In the genomic region with DNA sequence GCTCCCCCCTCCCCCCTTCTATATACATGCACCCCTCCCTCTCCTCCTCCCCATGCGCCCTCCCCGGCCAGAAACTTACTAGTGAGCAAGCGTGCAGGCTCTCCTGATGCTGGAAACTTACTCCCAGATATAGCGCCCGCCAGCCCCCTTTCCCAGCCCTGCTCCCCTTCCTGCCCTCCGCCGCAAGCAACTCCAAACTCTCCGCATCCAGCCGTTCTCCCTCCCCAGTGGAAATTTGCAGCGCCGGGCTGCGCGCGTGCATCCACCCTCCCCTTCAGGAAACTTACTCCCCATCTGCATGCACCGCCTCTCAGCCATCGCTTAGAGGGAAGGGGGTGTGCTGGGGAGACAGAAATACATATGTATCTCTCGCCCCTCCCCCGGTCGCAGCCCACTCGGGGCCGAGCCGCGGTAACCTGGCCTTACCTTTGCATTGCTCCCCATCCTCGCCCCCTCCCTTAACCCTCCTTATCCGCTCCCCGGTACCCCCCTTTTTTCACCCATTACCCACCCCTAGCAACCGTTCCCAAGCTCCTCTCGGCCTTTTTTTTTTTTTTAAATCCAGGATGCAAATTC, we compare ENCODE assay signal across 8 cellular contexts. TPM values are rescaled to one million over a fixed set of nuclear protein-coding genes. Genes with fewer than 3 reads are reported as not detected.
DNase-seq lines count a peak whose midpoint lies in the region; ATAC-seq, FAIRE-seq and TF ChIP-seq lines count a peak whose summit lies in the region.

A gene with protein sequence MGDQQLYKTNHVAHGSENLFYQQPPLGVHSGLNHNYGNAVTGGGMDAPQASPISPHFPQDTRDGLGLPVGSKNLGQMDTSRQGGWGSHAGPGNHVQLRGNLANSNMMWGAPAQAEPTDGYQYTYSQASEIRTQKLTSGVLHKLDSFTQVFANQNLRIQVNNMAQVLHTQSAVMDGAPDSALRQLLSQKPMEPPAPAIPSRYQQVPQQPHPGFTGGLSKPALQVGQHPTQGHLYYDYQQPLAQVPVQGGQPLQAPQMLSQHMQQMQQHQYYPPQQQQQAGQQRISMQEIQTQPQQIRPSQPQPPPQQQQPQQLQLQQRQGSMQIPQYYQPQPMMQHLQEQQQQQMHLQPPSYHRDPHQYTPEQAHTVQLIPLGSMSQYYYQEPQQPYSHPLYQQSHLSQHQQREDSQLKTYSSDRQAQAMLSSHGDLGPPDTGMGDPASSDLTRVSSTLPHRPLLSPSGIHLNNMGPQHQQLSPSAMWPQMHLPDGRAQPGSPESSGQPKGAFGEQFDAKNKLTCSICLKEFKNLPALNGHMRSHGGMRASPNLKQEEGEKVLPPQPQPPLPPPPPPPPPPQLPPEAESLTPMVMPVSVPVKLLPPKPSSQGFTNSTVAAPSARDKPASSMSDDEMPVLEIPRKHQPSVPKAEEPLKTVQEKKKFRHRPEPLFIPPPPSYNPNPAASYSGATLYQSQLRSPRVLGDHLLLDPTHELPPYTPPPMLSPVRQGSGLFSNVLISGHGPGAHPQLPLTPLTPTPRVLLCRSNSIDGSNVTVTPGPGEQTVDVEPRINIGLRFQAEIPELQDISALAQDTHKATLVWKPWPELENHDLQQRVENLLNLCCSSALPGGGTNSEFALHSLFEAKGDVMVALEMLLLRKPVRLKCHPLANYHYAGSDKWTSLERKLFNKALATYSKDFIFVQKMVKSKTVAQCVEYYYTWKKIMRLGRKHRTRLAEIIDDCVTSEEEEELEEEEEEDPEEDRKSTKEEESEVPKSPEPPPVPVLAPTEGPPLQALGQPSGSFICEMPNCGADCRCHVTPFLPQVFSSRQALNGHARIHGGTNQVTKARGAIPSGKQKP (N-terminal part only) (minus strand): TSS at position 332 of the 576 bp plus-strand sequence. CDS start 182,336 bp downstream, outside the sequence.

- H3K36me3 ChIP-seq in ES-I3 (ENCODE audit: insufficient read depth, low read length) (no peaks in the 10 kb centered on the region), endothelial cell of umbilical vein (ENCODE audit: control insufficient read depth in 2 of 2, extremely low read depth in 1 of 2, insufficient read depth in 2 of 2, low read length in 2 of 2) (no peaks in the 10 kb centered on the region)

- no peak within 1 kb of the TSS for H3K27ac ChIP-seq in endothelial cell of umbilical vein (ENCODE audit: insufficient read depth, low read depth, low read length)

- H3K27me3 ChIP-seq in endothelial cell of umbilical vein (ENCODE audit: control insufficient read depth in 2 of 2, insufficient read depth in 2 of 2, low read length in 2 of 2): peaks cover 11 to 34% of the 10 kb centered on the region in 2 experiments

- POLR2A ChIA-PET in endothelial cell of umbilical vein (lab: Charles Lee): interaction anchor here (0.6 kb wide), 2 partner anchors 55 to 639 kb away, joined by 5 to 8 read pairs; no protein-coding TSS in a partner anchor

- H3K27me3 Mint-ChIP-seq in mesothelial cell of epicardium (ENCODE audit: low read depth): no peaks in the 10 kb centered on the region
- H3K27me3 Mint-ChIP-seq in stimulated activated naive CD8-positive, alpha-beta T cell treated with anti-CD3 and anti-CD28 coated beads, Interleukin-15, amount 100 ng/mL, for 72 hours: peaks cover 15% of the 10 kb centered on the region

- peak within 1 kb of the TSS; percentile 95 for H3K4me3 Mint-ChIP-seq in mesothelial cell of epicardium
- peak within 1 kb of the TSS; percentile 91 to 99 for H3K4me3 Mint-ChIP-seq in stimulated activated naive CD8-positive, alpha-beta T cell treated with anti-CD3 and anti-CD28 coated beads, Interleukin-15, amount 100 ng/mL, for 72 hours

- DNase-seq in HS-5 (ENCODE audit: low read depth): peak; percentile 39
- peak; percentile 65 for DNase-seq in NCI-H82 treated with DMSO at 0.1 percent for 48 hours (lab: John Stamatoyannopoulos, UW; ENCODE audit: unreplicated experiment)
- peak; percentile 82 for DNase-seq in activated CD8-positive, alpha-beta memory T cell treated with anti-CD3 and anti-CD28 coated beads for 24 hours
- peak; percentile 30 for DNase-seq in endothelial cell of umbilical vein (ENCODE audit: low read depth, low spot score)
- DNase-seq in mesothelial cell of epicardium (ENCODE audit: low spot score in 2 of 2, unreplicated experiment in 2 of 2): peak; percentile 41 to 76
- peak; percentile 37 to 51 for DNase-seq in stimulated activated naive CD8-positive, alpha-beta T cell treated with anti-CD3 and anti-CD28 coated beads, Interleukin-15, amount 100 ng/mL, for 72 hours
- no peak for DNase-seq in superior temporal gyrus (ENCODE audit: extremely low spot score)

- peak within 1 kb of the TSS; percentile 82 for H3K4me2 ChIP-seq in endothelial cell of umbilical vein (ENCODE audit: insufficient read depth, low read length)

- peak within 1 kb of the TSS; percentile 71 to 89 (median 73) for H3K4me3 ChIP-seq in endothelial cell of umbilical vein (replicated peaks in 1 of 3; ENCODE audit: insufficient read depth in 1 of 3, low read depth in 1 of 3, low read length in 3 of 3)

- H3K79me2 ChIP-seq in endothelial cell of umbilical vein (ENCODE audit: control insufficient read depth, insufficient read depth, low read length): no peaks in the 10 kb centered on the region

- H3K36me3 Mint-ChIP-seq in mesothelial cell of epicardium: peaks cover 7% of the 10 kb centered on the region

- H3K27ac Mint-ChIP-seq in mesothelial cell of epicardium: peak within 1 kb of the TSS; percentile 95
- peak within 1 kb of the TSS; percentile 96 to 97 for H3K27ac Mint-ChIP-seq in stimulated activated naive CD8-positive, alpha-beta T cell treated with anti-CD3 and anti-CD28 coated beads, Interleukin-15, amount 100 ng/mL, for 72 hours

- dilution Hi-C loops in endothelial cell of umbilical vein (cut with MboI; ENCODE audit: extremely low pct_ligation_motif_present, low sequenced_read_pairs): no loop called here

- peak; percentile 47 for FAIRE-seq in endothelial cell of umbilical vein (lab: Jason Lieb, UNC)

- H3K9me1 ChIP-seq in endothelial cell of umbilical vein (replicated peaks; ENCODE audit: control insufficient read depth, extremely low read depth, insufficient read depth, low read length): no peaks in the 10 kb centered on the region

- no peak for TF ChIP-seq CTCF in endothelial cell of umbilical vein (IDR thresholded peaks at IDR 0.05; ENCODE audit: extremely low read depth in 1 of 2, insufficient read depth in 1 of 2, low read depth in 1 of 2, low read length in 2 of 2)
- TF ChIP-seq CTCF in mesothelial cell of epicardium (IDR thresholded peaks at IDR 0.05; ENCODE audit: unreplicated experiment): no peak

- no peaks in the 10 kb centered on the region for H4K20me1 ChIP-seq in endothelial cell of umbilical vein (replicated peaks; ENCODE audit: control insufficient read depth, extremely low read depth, insufficient read depth, low read length)

- CTCF ChIA-PET in endothelial cell of umbilical vein (lab: Charles Lee): interaction anchor here (0.6 to 2.4 kb wide), 5 partner anchors 19 to 96 kb away, joined by 3 to 18 read pairs (median 4); no protein-coding TSS in a partner anchor

- H3K4me1 ChIP-seq in ES-I3 (ENCODE audit: insufficient read depth, low read length) (peaks cover 17% of the 10 kb centered on the region), endothelial cell of umbilical vein (ENCODE audit: control insufficient read depth, extremely low read depth, insufficient read depth, low read length) (peaks cover 9% of the 10 kb centered on the region)

- H3K9me3 ChIP-seq in ES-I3 (ENCODE audit: control insufficient read depth, insufficient read depth, low read length) (no peaks in the 10 kb centered on the region), endothelial cell of umbilical vein (replicated peaks; ENCODE audit: control insufficient read depth, insufficient read depth, low read length) (no peaks in the 10 kb centered on the region)

- H3K9ac ChIP-seq in ES-I3 (ENCODE audit: low read depth, low read length) (peak within 1 kb of the TSS; percentile 96), endothelial cell of umbilical vein (replicated peaks; ENCODE audit: extremely low read depth, insufficient read depth, low read length) (no peak within 1 kb of the TSS)

- intact Hi-C loops in endothelial cell of umbilical vein (cut with micrococcal nuclease): loop anchor here (1.0 to 5.0 kb wide), 5 partner anchors 81 to 235 kb away; a partner anchor contains a TSS

- no TSS peak for BruUV-seq in endothelial cell of umbilical vein (replicated peaks; lab: Mats Ljungman, UMichigan)

- peak; percentile 47 for ATAC-seq in stimulated activated naive CD8-positive, alpha-beta T cell treated with anti-CD3 and anti-CD28 coated beads, Interleukin-15, amount 100 ng/mL, for 72 hours

- H3K9me3 Mint-ChIP-seq in mesothelial cell of epicardium: no peaks in the 10 kb centered on the region
- no peaks in the 10 kb centered on the region for H3K9me3 Mint-ChIP-seq in stimulated activated naive CD8-positive, alpha-beta T cell treated with anti-CD3 and anti-CD28 coated beads, Interleukin-15, amount 100 ng/mL, for 72 hours

- no peak for TF ChIP-seq POLR2A in endothelial cell of umbilical vein (IDR thresholded peaks at IDR 0.05; ENCODE audit: low read depth, low read length)

- peaks cover 46% of the 10 kb centered on the region for H3K4me1 Mint-ChIP-seq in mesothelial cell of epicardium
- H3K4me1 Mint-ChIP-seq in stimulated activated naive CD8-positive, alpha-beta T cell treated with anti-CD3 and anti-CD28 coated beads, Interleukin-15, amount 100 ng/mL, for 72 hours: peaks cover 50% of the 10 kb centered on the region

- peak within 1 kb of the TSS; percentile 97 for H2AFZ ChIP-seq in endothelial cell of umbilical vein (ENCODE audit: low read depth, low read length)

TF ChIP-seq in endothelial cell of umbilical vein, 7 proteins besides CTCF, POLR2A, EP300 and RAD21 (continues in another document):
- TF ChIP-seq GATA2 (IDR thresholded peaks at IDR 0.05; ENCODE audit: insufficient read depth, insufficient read length, low read depth, low read length) (no peak), JUN (IDR thresholded peaks at IDR 0.05; ENCODE audit: borderline replicate concordance, insufficient read depth, insufficient read length, low read depth) (no peak), FOS (IDR thresholded peaks at IDR 0.05; ENCODE audit: borderline replicate concordance, insufficient read depth, low read length) (no peak)
- TF ChIP-seq, protein P1, sequence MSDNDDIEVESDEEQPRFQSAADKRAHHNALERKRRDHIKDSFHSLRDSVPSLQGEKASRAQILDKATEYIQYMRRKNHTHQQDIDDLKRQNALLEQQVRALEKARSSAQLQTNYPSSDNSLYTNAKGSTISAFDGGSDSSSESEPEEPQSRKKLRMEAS (IDR thresholded peaks at IDR 0.05; ENCODE audit: insufficient read depth, insufficient read length): no peak

RNA-seq across cellular contexts. Expression of the gene that starts here (rescaled TPM):
- 3.4 and 5.5 TPM in 2 replicates for total RNA-seq in endothelial cell of umbilical vein
- 0.70 and 0.73 TPM in 2 replicates for polyA plus RNA-seq in endothelial cell of umbilical vein
- 0.50 and 0.61 TPM in 2 replicates for polyA plus RNA-seq in endothelial cell of umbilical vein (2011; cell fraction: cytosol; rRNA removed)
- 1.6 and 2.3 TPM in 2 replicates for polyA plus RNA-seq in endothelial cell of umbilical vein (2011; cell fraction: nucleus; rRNA removed)
- 2.4 and 2.5 TPM in 2 replicates for polyA plus RNA-seq in endothelial cell of umbilical vein (2012)
- 1.2 and 1.4 TPM in 2 replicates for polyA minus RNA-seq in endothelial cell of umbilical vein
- 1.8 TPM for polyA minus RNA-seq in endothelial cell of umbilical vein (2011; cell fraction: cytosol; rRNA and poly(A)+ RNA removed)
- 1.5 and 2.0 TPM in 2 replicates for polyA minus RNA-seq in endothelial cell of umbilical vein (2011; cell fraction: nucleus; rRNA and poly(A)+ RNA removed)
- 18.6 to 20.3 TPM (median 19.8 TPM) in 3 replicates for total RNA-seq in mesothelial cell of epicardium
